Comparison of ENCODE assay signal across 23 cellular contexts in the genomic region with DNA sequence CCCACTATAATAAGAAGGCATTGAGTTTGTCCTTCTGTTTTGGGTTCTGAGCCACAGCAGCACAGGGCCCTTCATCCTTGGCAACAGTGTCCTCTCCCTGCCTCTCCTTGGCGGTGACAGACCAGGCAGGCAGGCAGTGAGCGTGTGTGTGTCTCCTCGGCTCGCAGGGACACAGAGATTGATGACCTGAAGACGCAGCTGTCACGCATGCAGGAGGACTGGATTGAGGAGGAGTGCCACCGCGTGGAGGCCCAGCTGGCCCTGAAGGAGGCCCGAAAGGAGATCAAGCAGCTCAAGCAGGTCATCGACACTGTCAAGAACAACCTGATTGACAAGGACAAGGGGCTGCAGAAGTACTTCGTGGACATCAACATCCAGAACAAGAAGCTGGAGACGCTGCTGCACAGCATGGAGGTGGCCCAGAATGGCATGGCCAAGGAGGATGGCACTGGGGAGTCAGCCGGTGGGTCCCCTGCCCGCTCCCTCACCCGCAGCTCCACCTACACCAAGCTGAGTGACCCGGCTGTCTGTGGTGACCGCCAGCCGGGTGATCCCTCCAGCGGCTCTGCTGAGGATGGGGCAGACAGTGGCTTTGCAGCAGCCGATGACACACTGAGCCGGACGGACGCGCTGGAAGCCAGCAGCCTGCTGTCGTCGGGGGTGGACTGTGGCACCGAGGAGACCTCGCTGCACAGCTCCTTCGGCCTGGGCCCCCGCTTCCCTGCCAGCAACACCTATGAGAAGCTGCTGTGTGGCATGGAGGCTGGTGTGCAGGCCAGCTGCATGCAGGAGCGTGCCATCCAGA. TPM values are rescaled to one million over a fixed set of nuclear protein-coding genes. Genes with fewer than 3 reads are reported as not detected.
DNase-seq lines count a peak whose midpoint lies in the region; ATAC-seq, FAIRE-seq and TF ChIP-seq lines count a peak whose summit lies in the region.
"Had no signal": no experiment of that assay in that cellular context is flagged by ENCODE, and none has a peak within 500 bp of the region (broad histone marks: within the 10 kb centered on the region; RNA-seq: fewer than 3 reads in every experiment).

No MANE protein-coding gene starts in this region.

- H3K27ac ChIP-seq in HepG2 (ENCODE audit: extremely low read length, insufficient read depth, low read length) (no peak overlapping the region), psoas muscle (no peak overlapping the region)
- H3K27ac ChIP-seq: right atrium auricular region, tibial artery had no signal

- peak overlapping the region; percentile 3 for H3K27ac Mint-ChIP-seq in activated CD8-positive, alpha-beta T cell treated with anti-CD3 and anti-CD28 coated beads, Interleukin-2, amount 10 ng/mL, durations not matched to agents 7 days and 5 days
- H3K27ac Mint-ChIP-seq: CD4-positive, alpha-beta T cell; stimulated activated naive CD8-positive, alpha-beta T cell treated with anti-CD3 and anti-CD28 coated beads, Interleukin-15, Interleukin-2, amounts not matched to agents 100 ng/mL and 50 ng/mL, for 24 hours; T-helper 2 cell treated with Interferon-gamma antibody and Interleukin-4, amounts not matched to agents 5 μg/mL and 100 μg/mL, for 36 hours had no signal

- no peak overlapping the region for H3K4me2 ChIP-seq in HepG2 (ENCODE audit: low read depth, low read length)

- H3K4me3 Mint-ChIP-seq in activated CD8-positive, alpha-beta T cell treated with anti-CD3 and anti-CD28 coated beads, Interleukin-2, amount 10 ng/mL, durations not matched to agents 7 days and 5 days = no peak overlapping the region
- H3K4me3 Mint-ChIP-seq: activated naive CD4-positive, alpha-beta T cell treated with anti-CD3 and anti-CD28 coated beads, Interleukin-2, amount 10 ng/mL, durations not matched to agents 7 days and 5 days; CD4-positive, alpha-beta T cell; IgD-negative memory B cell; stimulated activated naive CD8-positive, alpha-beta T cell treated with anti-CD3 and anti-CD28 coated beads, Interleukin-15, Interleukin-2, amounts not matched to agents 100 ng/mL and 50 ng/mL, for 24 hours; T-helper 2 cell treated with Interferon-gamma antibody and Interleukin-4, amounts not matched to agents 5 μg/mL and 100 μg/mL, for 36 hours had no signal

- CTCF ChIA-PET in activated CD8-positive, alpha-beta T cell treated with anti-CD3 and anti-CD28 coated beads, Interleukin-2, amount 10 ng/mL, durations not matched to agents 7 days and 5 days (lab: Charles Lee) = interaction anchor here (0.9 to 1.4 kb wide), 4 partner anchors 8 to 199 kb away, joined by 3 to 4 read pairs (median 3); partner anchors contain the start of gene NSFL1C
- CTCF ChIA-PET in HepG2 (lab: Yijun Ruan, JAX; ENCODE audit: low intra/inter-chr PET ratio, low total read pairs) = no interaction called here

- H2AFZ ChIP-seq in HepG2 (ENCODE audit: low read length) = no peak overlapping the region

- no peak for FAIRE-seq in HepG2 (lab: Jason Lieb, UNC)

- in situ Hi-C loops in HepG2 (cut with HindIII; ENCODE audit: extremely low pct_ligation_motif_present, low pct_unique_long_range_greater_than_20kb) = no loop called here

- ATAC-seq in activated CD8-positive, alpha-beta T cell treated with anti-CD3 and anti-CD28 coated beads, Interleukin-2, amount 10 ng/mL, durations not matched to agents 7 days and 5 days = no peak
- ATAC-seq in HepG2 (peak; percentile 11; the same call in 1 of the 3 replicates), psoas muscle (peak; percentile 50 to 70 (median 65)), HG03108 (IDR thresholded peaks at IDR 0.05; ENCODE audit: unreplicated experiment) (no peak)

- TF ChIP-seq RAD21 in HepG2 (CRISPR knock-in tag; IDR thresholded peaks at IDR 0.05) = no peak

- no TSS peak for BruUV-seq in HepG2 (replicated peaks; lab: Mats Ljungman, UMichigan)

- DNase-seq in NCI-H524 (lab: John Stamatoyannopoulos, UW) (peak; percentile 77 to 93), HepG2 (ENCODE audit: low spot score) (no peak), psoas muscle (no peak), GM03348 (ENCODE audit: low spot score) (no peak)
- DNase-seq in activated CD8-positive, alpha-beta T cell treated with anti-CD3 and anti-CD28 coated beads, Interleukin-2, amount 10 ng/mL, durations not matched to agents 7 days and 5 days = no peak
- no peak for DNase-seq in stimulated activated naive CD4-positive, alpha-beta T cell treated with Interleukin-2 at 50 U/mL for 16 hours (lab: John Stamatoyannopoulos, UW)
- DNase-seq: activated CD4-positive, alpha-beta T cell treated with anti-CD3 and anti-CD28 coated beads, Interleukin-2, amount 50 U/mL, for 4 hours; activated naive CD4-positive, alpha-beta T cell treated with anti-CD3 and anti-CD28 coated beads, Interleukin-2, amount 10 ng/mL, durations not matched to agents 7 days and 5 days; CD4-positive, alpha-beta T cell; DMS 273 treated with DMSO at 0.1 percent for 48 hours; effector CD8-positive, alpha-beta T cell; kidney glomerular epithelial cell; NCI-H1092 treated with DMSO at 0.1 percent for 48 hours; NCI-H2029 treated with DMSO at 0.1 percent for 48 hours; NCI-H345; stimulated activated CD4-positive, alpha-beta T cell treated with anti-CD3 and anti-CD28 coated beads, Interleukin-4, amount 100 ng/mL, for 4 hours; tibial artery had no signal

- POLR2A ChIA-PET in activated CD8-positive, alpha-beta T cell treated with anti-CD3 and anti-CD28 coated beads, Interleukin-2, amount 10 ng/mL, durations not matched to agents 7 days and 5 days (lab: Charles Lee) = interaction anchor here (0.9 to 1.1 kb wide), 2 partner anchors 10 to 352 kb away, joined by 3 to 4 read pairs; no protein-coding TSS in a partner anchor
- POLR2A ChIA-PET in HepG2 (lab: Yijun Ruan, JAX) = interaction anchor here (0.9 kb wide), 1 partner anchor 21 kb away, joined by 4 read pairs; no protein-coding TSS in a partner anchor

- no peaks in the 10 kb centered on the region for H3K27me3 Mint-ChIP-seq in activated CD8-positive, alpha-beta T cell treated with anti-CD3 and anti-CD28 coated beads, Interleukin-2, amount 10 ng/mL, durations not matched to agents 7 days and 5 days (ENCODE audit: low read depth)
- H3K27me3 Mint-ChIP-seq: activated naive CD4-positive, alpha-beta T cell treated with anti-CD3 and anti-CD28 coated beads, Interleukin-2, amount 10 ng/mL, durations not matched to agents 7 days and 5 days; CD4-positive, alpha-beta T cell; IgD-negative memory B cell; stimulated activated naive CD8-positive, alpha-beta T cell treated with anti-CD3 and anti-CD28 coated beads, Interleukin-15, Interleukin-2, amounts not matched to agents 100 ng/mL and 50 ng/mL, for 24 hours had no signal

- TF ChIP-seq POLR2A in HepG2 (IDR thresholded peaks at IDR 0.05; ENCODE audit: insufficient read depth in 1 of 2, low read depth in 2 of 2, low read length in 2 of 2) = no peak

- WGBS in HepG2 (ENCODE audit: low lambda C conversion rate) = 25% methylated on average over 24 of the region's 31 CpGs
- 73 to 78% (median 74%) methylated on average over 29 to 31 of the region's 31 CpGs for WGBS in psoas muscle, 3 donors

- peaks cover 7% of the 10 kb centered on the region for H3K36me3 Mint-ChIP-seq in activated CD8-positive, alpha-beta T cell treated with anti-CD3 and anti-CD28 coated beads, Interleukin-2, amount 10 ng/mL, durations not matched to agents 7 days and 5 days (ENCODE audit: low read depth)
- H3K36me3 Mint-ChIP-seq: IgD-negative memory B cell had no signal

- H3K9me3 Mint-ChIP-seq in activated CD8-positive, alpha-beta T cell treated with anti-CD3 and anti-CD28 coated beads, Interleukin-2, amount 10 ng/mL, durations not matched to agents 7 days and 5 days (ENCODE audit: insufficient read depth) = no peaks in the 10 kb centered on the region
- H3K9me3 Mint-ChIP-seq: activated naive CD4-positive, alpha-beta T cell treated with anti-CD3 and anti-CD28 coated beads, Interleukin-2, amount 10 ng/mL, durations not matched to agents 7 days and 5 days; CD4-positive, alpha-beta T cell; IgD-negative memory B cell; stimulated activated naive CD8-positive, alpha-beta T cell treated with anti-CD3 and anti-CD28 coated beads, Interleukin-15, Interleukin-2, amounts not matched to agents 100 ng/mL and 50 ng/mL, for 24 hours; T-helper 2 cell treated with Interferon-gamma antibody and Interleukin-4, amounts not matched to agents 5 μg/mL and 100 μg/mL, for 36 hours had no signal

- H3K9ac ChIP-seq in HepG2 (ENCODE audit: insufficient read depth, low read depth, low read length) = no peak overlapping the region

- no peaks in the 10 kb centered on the region for H3K4me1 ChIP-seq in HepG2 (ENCODE audit: insufficient read depth, low read length)
- H3K4me1 ChIP-seq in psoas muscle = no peaks in the 10 kb centered on the region
- H3K4me1 ChIP-seq: right atrium auricular region, tibial artery had no signal

- peaks cover 10 to 49% of the 10 kb centered on the region in 2 experiments; a peak in 4 of 5 replicates for H3K27me3 ChIP-seq in HepG2 (ENCODE audit: control insufficient read depth in 1 of 2, insufficient read depth in 2 of 2, low read length in 2 of 2)
- H3K27me3 ChIP-seq in psoas muscle (ENCODE audit: insufficient read depth in 3 of 3, low read length in 2 of 3) = no peaks in the 10 kb centered on the region
- H3K27me3 ChIP-seq: right atrium auricular region, tibial artery had no signal

- peaks cover 19% of the 10 kb centered on the region for H3K4me1 Mint-ChIP-seq in activated CD8-positive, alpha-beta T cell treated with anti-CD3 and anti-CD28 coated beads, Interleukin-2, amount 10 ng/mL, durations not matched to agents 7 days and 5 days (ENCODE audit: low read depth)

- no peaks in the 10 kb centered on the region for H3K79me2 ChIP-seq in HepG2 (ENCODE audit: insufficient read depth, low read length)

- TF ChIP-seq EP300 in HepG2 (IDR thresholded peaks at IDR 0.05; ENCODE audit: low read depth in 2 of 2, low read length in 2 of 2) (no peak), HepG2 (CRISPR knock-in tag; IDR thresholded peaks at IDR 0.05; ENCODE audit: borderline replicate concordance) (no peak)

- no peaks in the 10 kb centered on the region for H3K9me3 ChIP-seq in HepG2 (ENCODE audit: low read length)
- no peaks in the 10 kb centered on the region for H3K9me3 ChIP-seq in psoas muscle
- H3K9me3 ChIP-seq: right atrium auricular region, tibial artery had no signal

- H3K36me3 ChIP-seq in HepG2 (replicated peaks in 1 of 2; ENCODE audit: control insufficient read depth in 1 of 2, insufficient read depth in 2 of 2, low read length in 2 of 2) (no peaks in the 10 kb centered on the region), psoas muscle (ENCODE audit: insufficient read depth in 1 of 2, low read depth in 1 of 2) (peaks cover 0 to 8% of the 10 kb centered on the region in 2 donors)

- H3K4me3 ChIP-seq in HepG2 (replicated peaks in 1 of 3; ENCODE audit: insufficient read depth in 1 of 3, low read depth in 2 of 3, low read length in 3 of 3) (no peak overlapping the region), psoas muscle (no peak overlapping the region)
- H3K4me3 ChIP-seq: right atrium auricular region, tibial artery had no signal

- TF ChIP-seq CTCF in HepG2 (CRISPR knock-in tag; IDR thresholded peaks at IDR 0.05) (no peak), psoas muscle (IDR thresholded peaks at IDR 0.05) (no peak)

- intact Hi-C loops in HepG2 (cut with micrococcal nuclease; ENCODE audit: unreplicated experiment) = no loop called here
- intact Hi-C loops in psoas muscle (cut with DNase I) = no loop called here

- H4K20me1 ChIP-seq in HepG2 (ENCODE audit: insufficient read depth, low read length) = no peaks in the 10 kb centered on the region

RNA-seq across cellular contexts. Expression of gene SDCBP2, which starts 24.0 kb away (rescaled TPM):
- 1 to 10 TPM; 1.9 to 2.0 TPM for total RNA-seq in activated CD8-positive, alpha-beta T cell treated with anti-CD3 and anti-CD28 coated beads, Interleukin-2, amount 10 ng/mL, durations not matched to agents 7 days and 5 days
- total RNA-seq in HepG2 (2016; rRNA removed; fragmentation: Illumina TruSeq; extraction: Trizol) (0.87 and 1.2 TPM in 2 replicates), psoas muscle (1 to 10 TPM; 1.6 to 3.2 (median 1.9) TPM)
- 0.79 and 0.91 TPM in 2 replicates for total RNA-seq in HepG2 (2016; cell fraction: cytosol; rRNA removed; fragmentation: Illumina TruSeq; extraction: Trizol; ENCODE audit: low read depth)
- 0.89 and 1.1 TPM in 2 replicates for total RNA-seq in HepG2 (2016; cell fraction: insoluble cytoplasmic fraction; rRNA removed; fragmentation: Illumina TruSeq; extraction: Trizol)
- 0.48 and 0.93 TPM in 2 replicates for total RNA-seq in HepG2 (2016; cell fraction: membrane; rRNA removed; fragmentation: Illumina TruSeq; extraction: Trizol)
- total RNA-seq in HepG2 (2016; cell fraction: nucleus; rRNA removed; fragmentation: Illumina TruSeq; extraction: Trizol) = 0.66 and 0.81 TPM in 2 replicates
- polyA plus RNA-seq in HepG2 (2011; rRNA removed) (2.4 and 2.9 TPM in 2 replicates), psoas muscle (10 to 100 TPM in 1 of 3 donors, 1 to 10 TPM in 2; 1.9 to 10.5 (median 2.2) TPM)
- 2.5 and 3.1 TPM in 2 replicates for polyA plus RNA-seq in HepG2 (2011; cell fraction: cytosol; rRNA removed)
- polyA plus RNA-seq in HepG2 (2011; cell fraction: nucleus; rRNA removed) = 6.1 and 6.2 TPM in 2 replicates
- polyA plus RNA-seq in HepG2 (2012) = 2.1 and 4.3 TPM in 2 replicates
- 0.62 and 0.94 TPM in 2 replicates for polyA plus RNA-seq in HepG2 (2016; cell fraction: cytosol; fragmentation: Illumina TruSeq; extraction: Trizol; ENCODE audit: low read depth)
- 0.67 and 0.96 TPM in 2 replicates for polyA plus RNA-seq in HepG2 (2016; cell fraction: insoluble cytoplasmic fraction; fragmentation: Illumina TruSeq; extraction: Trizol; ENCODE audit: low read depth)
- polyA plus RNA-seq in HepG2 (2016; cell fraction: membrane; fragmentation: Illumina TruSeq; extraction: Trizol; ENCODE audit: low read depth) = 0.65 and 0.68 TPM in 2 replicates
- polyA plus RNA-seq in HepG2 (2016; cell fraction: nucleus; fragmentation: Illumina TruSeq; extraction: Trizol; ENCODE audit: insufficient read depth, low read depth) = 1.5 and 1.6 TPM in 2 replicates
- 0.42 and 0.92 TPM in 2 replicates for polyA minus RNA-seq in HepG2 (2011; rRNA and poly(A)+ RNA removed; ENCODE audit: low replicate concordance)
- 0.62 and 0.89 TPM in 2 replicates for polyA minus RNA-seq in HepG2 (2011; cell fraction: cytosol; rRNA and poly(A)+ RNA removed)
- polyA minus RNA-seq in HepG2 (2011; cell fraction: nucleus; rRNA and poly(A)+ RNA removed) = 0.37 and 0.64 TPM in 2 replicates

RNA-seq across cellular contexts. Expression of gene SNPH, which starts 38.8 kb away (rescaled TPM):
- 1 to 10 TPM; 6.5 to 7.6 TPM for total RNA-seq in activated CD8-positive, alpha-beta T cell treated with anti-CD3 and anti-CD28 coated beads, Interleukin-2, amount 10 ng/mL, durations not matched to agents 7 days and 5 days
- 0.09 TPM in 1 of 2 replicates, not detected in the other for total RNA-seq in HepG2 (2016; rRNA removed; fragmentation: Illumina TruSeq; extraction: Trizol)
- not detected in 2 replicates for total RNA-seq in HepG2 (2016; cell fraction: cytosol; rRNA removed; fragmentation: Illumina TruSeq; extraction: Trizol; ENCODE audit: low read depth)
- total RNA-seq in HepG2 (2016; cell fraction: insoluble cytoplasmic fraction; rRNA removed; fragmentation: Illumina TruSeq; extraction: Trizol) = 0.04 TPM in 1 of 2 replicates, not detected in the other
- total RNA-seq in HepG2 (2016; cell fraction: membrane; rRNA removed; fragmentation: Illumina TruSeq; extraction: Trizol) = 0.03 TPM in 1 of 2 replicates, not detected in the other
- 0.06 TPM in 2 replicates for total RNA-seq in HepG2 (2016; cell fraction: nucleus; rRNA removed; fragmentation: Illumina TruSeq; extraction: Trizol)
- polyA plus RNA-seq in HepG2 (2011; rRNA removed) = not detected in 2 replicates
- not detected in 2 replicates for polyA plus RNA-seq in HepG2 (2011; cell fraction: cytosol; rRNA removed)
- polyA plus RNA-seq in HepG2 (2011; cell fraction: nucleus; rRNA removed) = 0.02 TPM in 1 of 2 replicates, not detected in the other
- polyA plus RNA-seq in HepG2 (2012) = not detected in 2 replicates
- not detected in 2 replicates for polyA plus RNA-seq in HepG2 (2016; cell fraction: cytosol; fragmentation: Illumina TruSeq; extraction: Trizol; ENCODE audit: low read depth)
- polyA plus RNA-seq in HepG2 (2016; cell fraction: insoluble cytoplasmic fraction; fragmentation: Illumina TruSeq; extraction: Trizol; ENCODE audit: low read depth) = not detected in 2 replicates
- not detected in 2 replicates for polyA plus RNA-seq in HepG2 (2016; cell fraction: membrane; fragmentation: Illumina TruSeq; extraction: Trizol; ENCODE audit: low read depth)
- polyA plus RNA-seq in HepG2 (2016; cell fraction: nucleus; fragmentation: Illumina TruSeq; extraction: Trizol; ENCODE audit: insufficient read depth, low read depth) = 0.12 TPM in 1 of 2 replicates, not detected in the other
- polyA minus RNA-seq in HepG2 (2011; rRNA and poly(A)+ RNA removed; ENCODE audit: low replicate concordance) = 0.02 and 0.10 TPM in 2 replicates
- polyA minus RNA-seq in HepG2 (2011; cell fraction: cytosol; rRNA and poly(A)+ RNA removed) = not detected in 2 replicates
- polyA minus RNA-seq in HepG2 (2011; cell fraction: nucleus; rRNA and poly(A)+ RNA removed) = not detected in 2 replicates
- total RNA-seq in psoas muscle = 1 to 10 TPM; 2.7 to 9.3 (median 5.2) TPM
- 1 to 10 TPM; 1.0 to 4.8 (median 2.2) TPM for polyA plus RNA-seq in psoas muscle
- total RNA-seq: OCI-LY7 had no signal

Comparison
In these comparisons a context has a peak if more than half of its experiments do, and no peak if none do; other contexts are left out.
1. DNase-seq: peak in NCI-H524 (2 of 2); none in activated CD8-positive, alpha-beta T cell treated with anti-CD3 and anti-CD28 coated beads, Interleukin-2, amount 10 ng/mL, durations not matched to agents 7 days and 5 days (single experiment), HepG2 (single experiment), psoas muscle (0 of 2), GM03348 (single experiment) and stimulated activated naive CD4-positive, alpha-beta T cell treated with Interleukin-2 at 50 U/mL for 16 hours (single experiment).
2. ATAC-seq: peak in HepG2 (single experiment) and psoas muscle (4 of 4); none in activated CD8-positive, alpha-beta T cell treated with anti-CD3 and anti-CD28 coated beads, Interleukin-2, amount 10 ng/mL, durations not matched to agents 7 days and 5 days (single experiment) and HG03108 (single experiment).